19 cellular contexts compared by ENCODE assay signal in genomic region chr7:805261-805660, GRCh38. TPM values are rescaled to one million over a fixed set of nuclear protein-coding genes. Genes with fewer than 3 reads are reported as not detected.
A peak's percentile ranks its signal among the peaks of the same experiment; 100 is the strongest.
DNase-seq lines count a peak whose midpoint lies in the region; ATAC-seq, FAIRE-seq and TF ChIP-seq lines count a peak whose summit lies in the region.
"Had no signal": no experiment of that assay in that cellular context is flagged by ENCODE, and none has a peak within 500 bp of the region (broad histone marks: within the 10 kb centered on the region; RNA-seq: fewer than 3 reads in every experiment).

No MANE protein-coding gene starts in this region.

- H3K4me3 ChIP-seq in coronary artery: no peak overlapping the region
- no peak overlapping the region for H3K4me3 ChIP-seq in parathyroid adenoma (ENCODE audit: low read depth, low read length)
- peak overlapping the region; percentile 2 to 9 for H3K4me3 ChIP-seq in uterus
- no peak overlapping the region for H3K4me3 ChIP-seq in pancreas
- H3K4me3 ChIP-seq: SK-N-MC had no signal

- H3K27me3 Mint-ChIP-seq in activated CD8-positive, alpha-beta memory T cell treated with anti-CD3 and anti-CD28 coated beads, Interleukin-2, amount 10 ng/mL, durations not matched to agents 7 days and 5 days: peaks cover 15% of the 10 kb centered on the region

- TF ChIP-seq CTCF in coronary artery (IDR thresholded peaks at IDR 0.05): no peak
- TF ChIP-seq CTCF in parathyroid adenoma (IDR thresholded peaks at IDR 0.05): no peak
- no peak for TF ChIP-seq CTCF in uterus (IDR thresholded peaks at IDR 0.05)
- TF ChIP-seq CTCF in pancreas (IDR thresholded peaks at IDR 0.05): no peak

- WGBS in pancreas, 2 donors: 81 to 87% methylated on average over 18 of the region's 18 CpGs

- H3K79me2 ChIP-seq in parathyroid adenoma: no peaks in the 10 kb centered on the region

- H3K4me1 ChIP-seq in parathyroid adenoma: no peaks in the 10 kb centered on the region
- H3K4me1 ChIP-seq in uterus: peaks cover 0 to 7% of the 10 kb centered on the region in 2 donors
- no peaks in the 10 kb centered on the region for H3K4me1 ChIP-seq in pancreas

- no peak overlapping the region for H3K27ac Mint-ChIP-seq in activated CD8-positive, alpha-beta memory T cell treated with anti-CD3 and anti-CD28 coated beads, Interleukin-2, amount 10 ng/mL, durations not matched to agents 7 days and 5 days
- H3K27ac Mint-ChIP-seq: brain; naive thymus-derived CD8-positive, alpha-beta T cell had no signal

- H3K27ac ChIP-seq in coronary artery: peak overlapping the region; percentile 0 to 41
- peak overlapping the region; percentile 15 for H3K27ac ChIP-seq in parathyroid adenoma
- peak overlapping the region; percentile 80 to 89 for H3K27ac ChIP-seq in uterus
- H3K27ac ChIP-seq in pancreas: no peak overlapping the region
- H3K27ac ChIP-seq: C4-2B, SK-N-MC had no signal

- peaks cover 2% of the 10 kb centered on the region for H3K9me3 Mint-ChIP-seq in activated CD8-positive, alpha-beta memory T cell treated with anti-CD3 and anti-CD28 coated beads, Interleukin-2, amount 10 ng/mL, durations not matched to agents 7 days and 5 days (ENCODE audit: low read depth)

- H3K27me3 ChIP-seq in parathyroid adenoma (ENCODE audit: control insufficient read depth, insufficient read depth, low read length) (no peaks in the 10 kb centered on the region), uterus (no peaks in the 10 kb centered on the region), pancreas (no peaks in the 10 kb centered on the region)

- peak; percentile 52 for ATAC-seq in left ventricle myocardium superior
- ATAC-seq in pancreas: no peak
- ATAC-seq in activated CD8-positive, alpha-beta memory T cell treated with anti-CD3 and anti-CD28 coated beads, Interleukin-2, amount 10 ng/mL, durations not matched to agents 7 days and 5 days: no peak
- ATAC-seq: naive thymus-derived CD8-positive, alpha-beta T cell had no signal

- no peak overlapping the region for H3K4me2 ChIP-seq in parathyroid adenoma (ENCODE audit: low read length)

- CTCF ChIA-PET in activated CD8-positive, alpha-beta memory T cell treated with anti-CD3 and anti-CD28 coated beads, Interleukin-2, amount 10 ng/mL, durations not matched to agents 7 days and 5 days (lab: Charles Lee): no interaction called here

- no peak for DNase-seq in coronary artery (ENCODE audit: low spot score)
- no peak for DNase-seq in left ventricle myocardium superior
- DNase-seq in uterus: peak; percentile 77 to 89
- DNase-seq in DMS 273 (lab: John Stamatoyannopoulos, UW; ENCODE audit: unreplicated experiment): no peak
- DNase-seq in pancreas: no peak
- no peak for DNase-seq in activated CD8-positive, alpha-beta memory T cell treated with anti-CD3 and anti-CD28 coated beads, Interleukin-2, amount 10 ng/mL, durations not matched to agents 7 days and 5 days
- DNase-seq: activated CD8-positive, alpha-beta memory T cell treated with anti-CD3 and anti-CD28 coated beads for 24 hours; DND-41; effector memory CD4-positive, alpha-beta T cell; HCEC 1CT; KBM-7; naive thymus-derived CD8-positive, alpha-beta T cell; NCI-H1436; NCI-H345 had no signal

- no peaks in the 10 kb centered on the region for H3K4me1 Mint-ChIP-seq in activated CD8-positive, alpha-beta memory T cell treated with anti-CD3 and anti-CD28 coated beads, Interleukin-2, amount 10 ng/mL, durations not matched to agents 7 days and 5 days
- H3K4me1 Mint-ChIP-seq: naive thymus-derived CD8-positive, alpha-beta T cell had no signal

- H3K9ac ChIP-seq in parathyroid adenoma: no peak overlapping the region

- H3K36me3 Mint-ChIP-seq in activated CD8-positive, alpha-beta memory T cell treated with anti-CD3 and anti-CD28 coated beads, Interleukin-2, amount 10 ng/mL, durations not matched to agents 7 days and 5 days: peaks cover 2% of the 10 kb centered on the region
- H3K36me3 Mint-ChIP-seq: brain; naive thymus-derived CD8-positive, alpha-beta T cell had no signal

- no peaks in the 10 kb centered on the region for H3K9me3 ChIP-seq in parathyroid adenoma (ENCODE audit: control insufficient read depth, low read length)
- H3K9me3 ChIP-seq in uterus: no peaks in the 10 kb centered on the region
- H3K9me3 ChIP-seq in pancreas: no peaks in the 10 kb centered on the region

- no peak for FAIRE-seq in pancreas (lab: Jason Lieb, UNC)
- FAIRE-seq: islet of Langerhans had no signal

- intact Hi-C loops in left ventricle myocardium superior (cut with micrococcal nuclease) (no loop called here), uterus (cut with DNase I; ENCODE audit: low total_unique reads) (no loop called here), pancreas (cut with DNase I) (no loop called here)

- no peak overlapping the region for H3K4me3 Mint-ChIP-seq in activated CD8-positive, alpha-beta memory T cell treated with anti-CD3 and anti-CD28 coated beads, Interleukin-2, amount 10 ng/mL, durations not matched to agents 7 days and 5 days
- H3K4me3 Mint-ChIP-seq: brain; naive thymus-derived CD8-positive, alpha-beta T cell had no signal

- TF ChIP-seq POLR2A in uterus (IDR thresholded peaks at IDR 0.05): peak in 1 of 2 donors; percentile 18

- no peaks in the 10 kb centered on the region for H3K36me3 ChIP-seq in parathyroid adenoma (ENCODE audit: control insufficient read depth, insufficient read depth, low read length)
- no peaks in the 10 kb centered on the region for H3K36me3 ChIP-seq in uterus
- H3K36me3 ChIP-seq in pancreas: no peaks in the 10 kb centered on the region

- H2AFZ ChIP-seq in parathyroid adenoma: no peak overlapping the region

RNA-seq across cellular contexts. Expression of gene SUN1, which starts 27.0 kb away (rescaled TPM):
- total RNA-seq in left ventricle myocardium superior (186 TPM), uterus (100 to 1,000 TPM; 139 to 624 (median 446) TPM), pancreas (10 to 100 TPM; 42.6 to 68.3 (median 52.5) TPM)
- polyA plus RNA-seq in pancreas: 10 to 100 TPM; 67.7 to 93.2 TPM
- 10 to 100 TPM; 41.4 to 46.3 TPM for total RNA-seq in activated CD8-positive, alpha-beta memory T cell treated with anti-CD3 and anti-CD28 coated beads, Interleukin-2, amount 10 ng/mL, durations not matched to agents 7 days and 5 days

Comparison
In these comparisons a context has a peak if more than half of its experiments do, and no peak if none do; other contexts are left out.
1. DNase-seq: peak in uterus (2 of 2); none in coronary artery (single experiment), left ventricle myocardium superior (single experiment), DMS 273 (single experiment), pancreas (0 of 6) and activated CD8-positive, alpha-beta memory T cell treated with anti-CD3 and anti-CD28 coated beads, Interleukin-2, amount 10 ng/mL, durations not matched to agents 7 days and 5 days (single experiment).
2. H3K27ac ChIP-seq: peak in coronary artery (2 of 2), parathyroid adenoma (single experiment) and uterus (2 of 2); none in pancreas (0 of 4).
3. H3K4me3 ChIP-seq: peak in uterus (2 of 2); none in coronary artery (single experiment), parathyroid adenoma (single experiment) and pancreas (0 of 4).